Comparison of ENCODE assay signal across 10 cellular contexts in genomic region chr1:200406161-200406797, GRCh38. TPM values are rescaled to one million over a fixed set of nuclear protein-coding genes. Genes with fewer than 3 reads are reported as not detected.
DNase-seq lines count a peak whose midpoint lies in the region; ATAC-seq and TF ChIP-seq lines count a peak whose summit lies in the region.
"Had no signal": no experiment of that assay in that cellular context is flagged by ENCODE, and none has a peak within 500 bp of the region (broad histone marks: within the 10 kb centered on the region; RNA-seq: fewer than 3 reads in every experiment).

No MANE protein-coding gene starts in this region.

- H4K20me1 ChIP-seq in GM23248 (ENCODE audit: insufficient read depth), result no peaks in the 10 kb centered on the region

- 98 to 99% methylated on average over 8 of the region's 8 CpGs for WGBS in GM23248 (ENCODE audit: low coverage in 1 of 2, low lambda C conversion rate in 2 of 2, missing lambda C conversion rate in 2 of 2), 2 experiments
- WGBS in liver, result 75% methylated on average over 8 of the region's 8 CpGs

- no peak overlapping the region for H3K9ac ChIP-seq in GM23248
- H3K9ac ChIP-seq in liver (ENCODE audit: low read depth in 1 of 2, low read length in 2 of 2), result peak overlapping the region in 1 of 2 donors; percentile 33

- H3K4me1 ChIP-seq in ACC112 (ENCODE audit: control insufficient read depth, insufficient read depth, low read length, unreplicated experiment), result peaks cover 56% of the 10 kb centered on the region
- peaks cover 82% of the 10 kb centered on the region for H3K4me1 ChIP-seq in GM23248 (ENCODE audit: insufficient read depth)
- H3K4me1 ChIP-seq in liver (ENCODE audit: control insufficient read depth in 4 of 4, insufficient read depth in 4 of 4, low read length in 3 of 4), result peaks cover 13 to 57% (median 50%) of the 10 kb centered on the region in 4 donors

- ATAC-seq in GM18517 (IDR thresholded peaks at IDR 0.05; ENCODE audit: unreplicated experiment), result no peak
- ATAC-seq in GM19023 (IDR thresholded peaks at IDR 0.05; ENCODE audit: unreplicated experiment), result no peak

- H3K4me3 ChIP-seq in ACC112 (ENCODE audit: low read depth, low read length) (peak overlapping the region; percentile 46), GM23248 (peak overlapping the region; percentile 78), liver (ENCODE audit: low read depth in 1 of 3, low read length in 3 of 3) (peak overlapping the region; percentile 25 to 34 (median 26))

- H3K4me1 Mint-ChIP-seq in activated naive CD8-positive, alpha-beta T cell (ENCODE audit: low read depth), result peaks cover 79% of the 10 kb centered on the region

- no peaks in the 10 kb centered on the region for H3K9me3 ChIP-seq in GM23248 (ENCODE audit: low read depth)
- H3K9me3 ChIP-seq in liver (ENCODE audit: control insufficient read depth in 4 of 4, low read length in 3 of 4), result no peaks in the 10 kb centered on the region
- H3K9me3 ChIP-seq: thoracic aorta had no signal

- H3K4me3 Mint-ChIP-seq in activated naive CD8-positive, alpha-beta T cell, result peak overlapping the region; percentile 98

- H2AFZ ChIP-seq in ACC112 (ENCODE audit: low read length, unreplicated experiment) (no peak overlapping the region), GM23248 (no peak overlapping the region)

- H3F3A ChIP-seq in GM23248 (ENCODE audit: insufficient read depth), result peaks cover 71% of the 10 kb centered on the region

- H3K27ac Mint-ChIP-seq in activated naive CD8-positive, alpha-beta T cell, result no peak overlapping the region

- H3K36me3 ChIP-seq in ACC112 (ENCODE audit: insufficient read depth, low read length), result peaks cover 39% of the 10 kb centered on the region
- peaks cover 76% of the 10 kb centered on the region for H3K36me3 ChIP-seq in GM23248 (ENCODE audit: low read depth)
- peaks cover 0 to 3% (median under 1%) of the 10 kb centered on the region in 4 donors for H3K36me3 ChIP-seq in liver (ENCODE audit: control insufficient read depth in 4 of 4, insufficient read depth in 3 of 4, low read depth in 1 of 4, low read length in 3 of 4)
- H3K36me3 ChIP-seq: thoracic aorta had no signal

- H3K27me3 Mint-ChIP-seq in activated naive CD8-positive, alpha-beta T cell, result no peaks in the 10 kb centered on the region

- no peak for TF ChIP-seq CTCF in liver (IDR thresholded peaks at IDR 0.05; ENCODE audit: low read depth, low read length, missing input control)

- peak overlapping the region; percentile 81 for H3K4me2 ChIP-seq in GM23248 (ENCODE audit: unreplicated experiment)

- in situ Hi-C loops in GM23248 (cut with MboI), result no loop called here

- H3K27ac ChIP-seq in ACC112 (ENCODE audit: low read depth, low read length) (no peak overlapping the region), GM23248 (no peak overlapping the region), liver (ENCODE audit: low read depth in 1 of 2, low read length in 2 of 2) (peak overlapping the region; percentile 69 to 71)
- H3K27ac ChIP-seq: thoracic aorta had no signal

- peaks cover 63% of the 10 kb centered on the region for H3K79me2 ChIP-seq in ACC112 (ENCODE audit: control insufficient read depth, insufficient read depth, low read length, unreplicated experiment)
- peaks cover 85% of the 10 kb centered on the region for H3K79me2 ChIP-seq in GM23248 (ENCODE audit: insufficient read depth)

- H3K27me3 ChIP-seq in ACC112 (ENCODE audit: insufficient read depth, low read length), result no peaks in the 10 kb centered on the region
- H3K27me3 ChIP-seq in GM23248 (replicated peaks; ENCODE audit: insufficient read depth), result no peaks in the 10 kb centered on the region
- H3K27me3 ChIP-seq in liver (ENCODE audit: control insufficient read depth in 4 of 4, insufficient read depth in 4 of 4, low read length in 3 of 4), result no peaks in the 10 kb centered on the region

- peaks cover 35% of the 10 kb centered on the region for H3K36me3 Mint-ChIP-seq in activated naive CD8-positive, alpha-beta T cell

- TF ChIP-seq RAD21 in liver (IDR thresholded peaks at IDR 0.05), result no peak

- no peak for DNase-seq in GM23248
- no peak for DNase-seq in UCSD-AML1 (lab: John Stamatoyannopoulos, UW; ENCODE audit: unreplicated experiment)
- DNase-seq in SKM-1 (lab: John Stamatoyannopoulos, UW; ENCODE audit: unreplicated experiment), result no peak
- DNase-seq: stimulated activated CD4-positive, alpha-beta T cell treated with anti-CD3 and anti-CD28 coated beads, Interleukin-2, amount 100 ng/mL, for 48 hours had no signal

- H3K9me3 Mint-ChIP-seq in activated naive CD8-positive, alpha-beta T cell (ENCODE audit: low read depth), result peaks cover 10% of the 10 kb centered on the region

- H3K9me2 ChIP-seq in GM23248 (ENCODE audit: insufficient read depth), result no peaks in the 10 kb centered on the region; the same call in 1 of the 2 replicates

TF ChIP-seq in liver, 16 proteins besides CTCF, POLR2A, EP300 and RAD21:
- TF ChIP-seq FOXA1 (IDR thresholded peaks at IDR 0.05), result no peak
- TF ChIP-seq HNF4A (conservative IDR thresholded peaks at IDR 0.05), result peak; percentile 6 to 10

RNA-seq across cellular contexts. Expression of gene ZNF281, which starts 3.6 kb away (rescaled TPM):
- 41.6 and 45.2 TPM in 2 replicates for total RNA-seq in GM23248 (2014; rRNA removed; shearing (Covaris generic))
- polyA plus RNA-seq in GM23248 (2016; fragmentation: Nextera tagmentation; extraction: Ambion mirVana), result 39.1 and 40.3 TPM in 2 replicates
- total RNA-seq in liver, result 10 to 100 TPM; 14.6 to 18.4 TPM
- 10 to 100 TPM in 1 of 2 donors, 1 to 10 TPM in 1; 4.9 to 11.6 TPM for polyA plus RNA-seq in liver

Comparison
In these comparisons a context has a peak if more than half of its experiments do, and no peak if none do; other contexts are left out.
1. H3K27ac ChIP-seq: peak in liver (2 of 2); none in ACC112 (single experiment) and GM23248 (single experiment).
2. H3K4me3 ChIP-seq: peak in every context shown above with its lines; median percentile 78 in GM23248; 46 in ACC112; 26 in liver.